ENCODE assay signal across 13 cellular contexts in the genomic region with DNA sequence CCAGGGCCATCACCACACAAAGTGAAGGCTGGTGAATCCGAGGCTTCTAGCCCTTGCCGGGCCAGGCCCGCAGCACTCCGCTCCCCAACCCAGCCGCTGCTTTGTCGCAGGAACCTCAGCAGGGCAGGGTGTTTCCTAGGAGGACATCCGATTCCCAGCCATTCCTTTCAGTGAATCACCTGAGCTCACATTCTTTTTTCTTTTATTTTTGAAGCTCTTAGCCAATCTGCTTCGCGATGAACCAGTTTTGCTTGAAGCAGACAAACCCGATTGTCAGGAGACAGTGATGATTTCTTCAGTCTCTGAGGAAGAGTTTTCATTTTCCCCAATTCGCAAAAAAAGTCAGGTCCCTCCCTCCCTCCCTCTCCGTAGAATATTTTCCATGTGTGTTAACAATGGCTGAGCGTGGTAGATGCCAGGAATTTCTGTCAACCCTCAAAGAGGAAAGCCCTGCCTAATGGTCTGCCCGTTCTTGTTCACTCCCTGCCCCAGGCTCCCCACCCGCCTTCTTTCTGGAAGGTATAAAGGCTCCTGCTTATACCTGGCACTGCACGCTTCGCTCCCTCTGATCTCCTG. TPM values are rescaled to one million over a fixed set of nuclear protein-coding genes. Genes with fewer than 3 reads are reported as not detected.
DNase-seq lines count a peak whose midpoint lies in the region; ATAC-seq and TF ChIP-seq lines count a peak whose summit lies in the region.
"Had no signal": no experiment of that assay in that cellular context is flagged by ENCODE, and none has a peak within 500 bp of the region (broad histone marks: within the 10 kb centered on the region; RNA-seq: fewer than 3 reads in every experiment).

No MANE protein-coding gene starts in this region.

- POLR2A ChIA-PET in PC-9 (lab: Charles Lee; ENCODE audit: unreplicated experiment) (interaction anchor here (0.6 to 1.6 kb wide), 19 partner anchors 9 to 480 kb away, joined by 3 to 10 read pairs (median 4); a partner anchor contains a TSS), T-cell (lab: Charles Lee) (no interaction called here)

- H3K4me3 ChIP-seq in PC-9, result peak overlapping the region; percentile 2; the same call in 1 of the 2 replicates

- no peaks in the 10 kb centered on the region for H3K9me3 ChIP-seq in PC-9 (ENCODE audit: insufficient read depth, low read depth)

- H3K27me3 Mint-ChIP-seq in nephron progenitor cell (ENCODE audit: low read depth, poor library complexity), result peaks cover 14% of the 10 kb centered on the region
- no peaks in the 10 kb centered on the region for H3K27me3 Mint-ChIP-seq in type B pancreatic cell
- peaks cover 6 to 8% of the 10 kb centered on the region in 2 donors for H3K27me3 Mint-ChIP-seq in T-cell

- CTCF ChIA-PET in PC-9 (lab: Charles Lee) (interaction anchor here (0.6 to 1.3 kb wide), 3 partner anchors 12 to 201 kb away, joined by 3 to 4 read pairs (median 4); no protein-coding TSS in a partner anchor), T-cell (lab: Charles Lee) (no interaction called here)

- peak overlapping the region; percentile 82 for H3K27ac ChIP-seq in PC-9

- H3K4me2 ChIP-seq in PC-9, result peak overlapping the region; percentile 56

- ATAC-seq in esophagus mucosa (peak; percentile 80), HG03442 (IDR thresholded peaks at IDR 0.05; ENCODE audit: unreplicated experiment) (no peak), T-cell (replicated peaks in 1 of 4) (no peak)
- ATAC-seq: activated CD4-positive, CD25-positive, alpha-beta regulatory T cell treated with anti-CD3 and anti-CD28 coated beads, Interleukin-2, amount 50 U/mL, for 24 hours; effector memory CD8-positive, alpha-beta T cell had no signal

- intact Hi-C loops in PC-9 (cut with micrococcal nuclease; ENCODE audit: unreplicated experiment), result loop anchor here (1.0 to 2.0 kb wide), 4 partner anchors 12 to 68 kb away; no protein-coding TSS in a partner anchor

- no TSS peak for BruUV-seq in PC-9 (replicated peaks; lab: Mats Ljungman, UMichigan)

- TF ChIP-seq CTCF in PC-9 (conservative IDR thresholded peaks at IDR 0.05) (no peak), nephron progenitor cell (IDR thresholded peaks at IDR 0.05) (no peak), type B pancreatic cell (conservative IDR thresholded peaks at IDR 0.05) (no peak)

- no peaks in the 10 kb centered on the region for H3K9me2 ChIP-seq in PC-9 (ENCODE audit: insufficient read depth)

- H3K36me3 ChIP-seq in PC-9 (ENCODE audit: low read depth), result peaks cover 50% of the 10 kb centered on the region

- H3K27ac Mint-ChIP-seq in nephron progenitor cell (peak overlapping the region; percentile 12), type B pancreatic cell (peak overlapping the region; percentile 86), T-cell (no peak overlapping the region)
- H3K27ac Mint-ChIP-seq: activated T-cell treated with anti-CD3 and anti-CD28 coated beads, Interleukin-2, amount 50 U/mL, for 24 hours; effector memory CD8-positive, alpha-beta T cell had no signal

- H3K9me3 Mint-ChIP-seq in nephron progenitor cell (peaks cover 3% of the 10 kb centered on the region), type B pancreatic cell (peaks cover 4% of the 10 kb centered on the region), T-cell (peaks cover 0 to 3% (median 0%) of the 10 kb centered on the region in 3 donors)
- H3K9me3 Mint-ChIP-seq: activated T-cell treated with anti-CD3 and anti-CD28 coated beads, Interleukin-2, amount 50 U/mL, for 24 hours; effector memory CD8-positive, alpha-beta T cell had no signal

- H3K36me3 Mint-ChIP-seq in nephron progenitor cell (ENCODE audit: low read depth), result no peaks in the 10 kb centered on the region
- H3K36me3 Mint-ChIP-seq in type B pancreatic cell, result peaks cover 22% of the 10 kb centered on the region
- no peaks in the 10 kb centered on the region for H3K36me3 Mint-ChIP-seq in T-cell

- H3K4me3 Mint-ChIP-seq in nephron progenitor cell (no peak overlapping the region), type B pancreatic cell (peak overlapping the region; percentile 71), T-cell (no peak overlapping the region)
- H3K4me3 Mint-ChIP-seq: activated T-cell treated with anti-CD3 and anti-CD28 coated beads, Interleukin-2, amount 50 U/mL, for 24 hours; effector memory CD8-positive, alpha-beta T cell had no signal

- DNase-seq in PC-9 (peak; percentile 90 to 98), nephron progenitor cell (no peak), type B pancreatic cell (ENCODE audit: extremely low spot score, unreplicated experiment) (no peak), T-cell (no peak), middle frontal gyrus (ENCODE audit: extremely low spot score, low spot score) (no peak)
- DNase-seq: activated T-cell treated with anti-CD3 and anti-CD28 coated beads, Interleukin-2, amount 50 U/mL, for 24 hours; Calu3; effector memory CD8-positive, alpha-beta T cell; KBM-7; NCI-H187 had no signal

- H3K79me2 ChIP-seq in PC-9 (ENCODE audit: low read depth), result peaks cover 99% of the 10 kb centered on the region

- H3K27me3 ChIP-seq in PC-9 (ENCODE audit: insufficient read depth, low read depth), result no peaks in the 10 kb centered on the region

- peaks cover 82% of the 10 kb centered on the region for H3F3A ChIP-seq in PC-9 (ENCODE audit: insufficient read depth, low read depth)

- H4K20me1 ChIP-seq in PC-9 (ENCODE audit: insufficient read depth), result 0 out of 2 replicates have a peak, but pooled peaks cover 1% of the 10 kb centered on the region

- no peak overlapping the region for H2AFZ ChIP-seq in PC-9

- H3K4me1 Mint-ChIP-seq in nephron progenitor cell (peaks cover 18% of the 10 kb centered on the region), type B pancreatic cell (ENCODE audit: unreplicated experiment) (peaks cover 65% of the 10 kb centered on the region), T-cell (peaks cover 0 to 4% (median 0%) of the 10 kb centered on the region in 3 donors)

- peaks cover 74% of the 10 kb centered on the region for H3K4me1 ChIP-seq in PC-9 (replicated peaks; ENCODE audit: insufficient read depth)

RNA-seq across cellular contexts. Expression of a gene that starts 34.9 kb away (rescaled TPM):
- total RNA-seq in PC-9 (2021), result 324 and 342 TPM in 2 replicates
- total RNA-seq in esophagus mucosa, result 101 TPM
- total RNA-seq in type B pancreatic cell (ENCODE audit: low replicate concordance), result 44.6 and 56.5 TPM in 2 replicates
- under 1 TPM in 3 of 5 donors, not detected in 2; 0.16 to 0.79 (median 0.35) TPM for total RNA-seq in T-cell

Comparison
In these comparisons a context has a peak if more than half of its experiments do, and no peak if none do; other contexts are left out.
1. DNase-seq: peak in PC-9 (2 of 2); none in nephron progenitor cell (single experiment), type B pancreatic cell (single experiment), T-cell (0 of 34) and middle frontal gyrus (single experiment).
2. H3K27ac Mint-ChIP-seq: peak in nephron progenitor cell (single experiment) and type B pancreatic cell (single experiment); none in T-cell (0 of 2).
3. RNA of a gene that starts 34.9 kb away (total RNA-seq): 324 to 342 TPM in PC-9, 101 TPM in esophagus mucosa (single experiment) and 44.6 to 56.5 TPM in type B pancreatic cell; 0.16 to 0.79 TPM in T-cell; every median in the first group is over 10 times any median in the second.